ENCODE assay signal across 21 cellular contexts in the genomic region with DNA sequence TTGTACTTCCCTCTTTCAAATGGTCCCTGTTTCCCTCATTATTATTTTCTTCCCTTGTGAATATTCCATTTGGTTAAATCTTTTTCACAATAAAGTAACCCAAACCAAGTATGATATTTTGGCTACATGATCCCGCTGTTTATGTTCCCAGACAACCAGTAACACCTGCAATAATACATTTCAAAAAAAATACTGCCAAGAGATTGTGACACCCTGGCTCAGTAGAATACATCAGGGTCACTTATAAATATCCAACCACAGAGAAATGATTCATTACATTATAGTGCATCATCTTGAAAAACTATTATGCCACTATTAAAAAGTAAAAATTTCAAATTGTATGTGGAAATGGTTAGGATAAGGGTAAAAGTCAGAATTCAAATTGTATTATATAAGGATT. TPM values are rescaled to one million over a fixed set of nuclear protein-coding genes. Genes with fewer than 3 reads are reported as not detected.
DNase-seq lines count a peak whose midpoint lies in the region; ATAC-seq, FAIRE-seq and TF ChIP-seq lines count a peak whose summit lies in the region.
"Had no signal": no experiment of that assay in that cellular context is flagged by ENCODE, and none has a peak within 500 bp of the region (broad histone marks: within the 10 kb centered on the region; RNA-seq: fewer than 3 reads in every experiment).

No MANE protein-coding gene starts in this region.

- H3K9me3 ChIP-seq in gastrocnemius medialis = no peaks in the 10 kb centered on the region
- H3K9me3 ChIP-seq in kidney (ENCODE audit: control insufficient read depth in 1 of 2, low read length in 2 of 2) = no peaks in the 10 kb centered on the region
- H3K9me3 ChIP-seq: A549; BLaER1 treated with 17β-estradiol and CSF1 and Interleukin-3, amounts not matched to agents 10 nM and 100 nM; Caco-2 had no signal

- H3K36me3 ChIP-seq in gastrocnemius medialis (no peaks in the 10 kb centered on the region), kidney (ENCODE audit: control insufficient read depth in 1 of 2, insufficient read depth in 2 of 2, low read length in 2 of 2) (no peaks in the 10 kb centered on the region)
- H3K36me3 ChIP-seq: BLaER1 treated with 17β-estradiol and CSF1 and Interleukin-3, amounts not matched to agents 10 nM and 100 nM had no signal

- H3K27me3 ChIP-seq in gastrocnemius medialis = no peaks in the 10 kb centered on the region
- H3K27me3 ChIP-seq: BLaER1 treated with 17β-estradiol and CSF1 and Interleukin-3, amounts not matched to agents 10 nM and 100 nM had no signal

- TF ChIP-seq CTCF in gastrocnemius medialis (IDR thresholded peaks at IDR 0.05 in 4 of 5, conservative IDR thresholded peaks at IDR 0.05 in 1 of 5) (no peak), kidney (IDR thresholded peaks at IDR 0.05; ENCODE audit: borderline replicate concordance, extremely low read depth, insufficient read depth) (no peak)

- ATAC-seq in gastrocnemius medialis (peak; percentile 62 to 85), GM18520 (IDR thresholded peaks at IDR 0.05; ENCODE audit: unreplicated experiment) (no peak)
- ATAC-seq in activated naive CD8-positive, alpha-beta T cell treated with anti-CD3 and anti-CD28 coated beads, Interleukin-2, amount 50 U/mL, for 24 hours = no peak
- ATAC-seq: A549; CD8-positive, alpha-beta T cell had no signal

- no peak for FAIRE-seq in kidney (lab: Jason Lieb, UNC)
- FAIRE-seq: A549, D721Med, G401.6, GM12891 had no signal

- H3K27ac Mint-ChIP-seq in activated naive CD8-positive, alpha-beta T cell treated with anti-CD3 and anti-CD28 coated beads, Interleukin-2, amount 50 U/mL, for 24 hours = no peak overlapping the region
- H3K27ac Mint-ChIP-seq: B cell; CD4-positive, alpha-beta T cell; CD8-positive, alpha-beta T cell had no signal

- peak; percentile 35 for DNase-seq in LHCN-M2 (ENCODE audit: low read depth)
- DNase-seq in fibroblast of gingiva (ENCODE audit: low read depth) = peak; percentile 19
- no peak for DNase-seq in gastrocnemius medialis
- DNase-seq in kidney = no peak
- DNase-seq in activated naive CD8-positive, alpha-beta T cell treated with anti-CD3 and anti-CD28 coated beads, Interleukin-2, amount 50 U/mL, for 24 hours = no peak
- DNase-seq: AML-193; Caco-2; Calu3; CD4-positive, alpha-beta T cell; CD8-positive, alpha-beta T cell; DMS79 treated with DMSO at 0.1 percent for 48 hours; GF-D8 had no signal

- H3K9ac ChIP-seq in kidney (ENCODE audit: low read length in 2 of 2) = no peak overlapping the region
- H3K9ac ChIP-seq: BLaER1 treated with 17β-estradiol and CSF1 and Interleukin-3, amounts not matched to agents 10 nM and 100 nM had no signal

- intact Hi-C loops in gastrocnemius medialis (cut with DNase I; ENCODE audit: low total_unique reads) = no loop called here
- intact Hi-C loops in kidney (cut with DNase I) = no loop called here

- no peaks in the 10 kb centered on the region for H3K27me3 Mint-ChIP-seq in activated naive CD8-positive, alpha-beta T cell treated with anti-CD3 and anti-CD28 coated beads, Interleukin-2, amount 50 U/mL, for 24 hours

- no peak overlapping the region for H3K4me3 Mint-ChIP-seq in activated naive CD8-positive, alpha-beta T cell treated with anti-CD3 and anti-CD28 coated beads, Interleukin-2, amount 50 U/mL, for 24 hours
- H3K4me3 Mint-ChIP-seq: B cell; CD4-positive, alpha-beta T cell; CD8-positive, alpha-beta T cell had no signal

- H3K4me1 ChIP-seq in gastrocnemius medialis = no peaks in the 10 kb centered on the region
- no peaks in the 10 kb centered on the region for H3K4me1 ChIP-seq in kidney (ENCODE audit: control insufficient read depth in 1 of 2, insufficient read depth in 1 of 2, low read depth in 1 of 2, low read length in 2 of 2)
- H3K4me1 ChIP-seq: A549; BLaER1 treated with 17β-estradiol and CSF1 and Interleukin-3, amounts not matched to agents 10 nM and 100 nM had no signal

- H3K9me3 Mint-ChIP-seq in activated naive CD8-positive, alpha-beta T cell treated with anti-CD3 and anti-CD28 coated beads, Interleukin-2, amount 50 U/mL, for 24 hours = no peaks in the 10 kb centered on the region
- H3K9me3 Mint-ChIP-seq: CD4-positive, alpha-beta T cell; CD8-positive, alpha-beta T cell had no signal

- H3K4me3 ChIP-seq in gastrocnemius medialis (no peak overlapping the region), kidney (ENCODE audit: low read length in 2 of 2) (no peak overlapping the region)
- H3K4me3 ChIP-seq: A549; BLaER1 treated with 17β-estradiol and CSF1 and Interleukin-3, amounts not matched to agents 10 nM and 100 nM had no signal

- H3K27ac ChIP-seq in gastrocnemius medialis (peak overlapping the region in 3 of 4 donors; percentile 53 to 73 (median 54)), kidney (ENCODE audit: low read depth in 2 of 2, low read length in 2 of 2) (no peak overlapping the region)
- H3K27ac ChIP-seq: 22Rv1; A549; BLaER1 treated with 17β-estradiol and CSF1 and Interleukin-3, amounts not matched to agents 10 nM and 100 nM; C4-2B had no signal

- in situ Hi-C loops in gastrocnemius medialis (cut with MboI; ENCODE audit: low sequenced_read_pairs in 4 of 4) = no loop called here

- no peaks in the 10 kb centered on the region for H3K36me3 Mint-ChIP-seq in activated naive CD8-positive, alpha-beta T cell treated with anti-CD3 and anti-CD28 coated beads, Interleukin-2, amount 50 U/mL, for 24 hours (ENCODE audit: low read depth)
- H3K36me3 Mint-ChIP-seq: CD8-positive, alpha-beta T cell had no signal

- peaks cover 13% of the 10 kb centered on the region for H3K4me1 Mint-ChIP-seq in activated naive CD8-positive, alpha-beta T cell treated with anti-CD3 and anti-CD28 coated beads, Interleukin-2, amount 50 U/mL, for 24 hours
- H3K4me1 Mint-ChIP-seq: B cell had no signal

- TF ChIP-seq POLR2A in gastrocnemius medialis (IDR thresholded peaks at IDR 0.05) = no peak

RNA-seq across cellular contexts. Expression of a gene that starts 7.2 kb away (rescaled TPM):
- 38.7 and 39.9 TPM in 2 replicates for total RNA-seq in LHCN-M2 (2014; rRNA removed)
- 26.3 TPM for polyA plus RNA-seq in LHCN-M2 (2012)
- total RNA-seq in gastrocnemius medialis = 10 to 100 TPM in 3 of 4 donors, 1 to 10 TPM in 1; 9.4 to 45.4 (median 20.5) TPM
- 20.5 TPM for total RNA-seq in kidney
- polyA plus RNA-seq in kidney (ENCODE audit: insufficient read depth, low read depth, low replicate concordance) = 42.7 TPM

RNA-seq across cellular contexts. Expression of a gene that starts 26.7 kb away (rescaled TPM):
- total RNA-seq in LHCN-M2 (2014; rRNA removed) = 15.2 and 21.8 TPM in 2 replicates
- polyA plus RNA-seq in LHCN-M2 (2012) = 8.3 TPM
- total RNA-seq in gastrocnemius medialis = 1 to 10 TPM; 5.0 to 8.2 (median 6.2) TPM
- total RNA-seq in kidney = 28.9 TPM
- 6.5 TPM for polyA plus RNA-seq in kidney (ENCODE audit: insufficient read depth, low read depth, low replicate concordance)

RNA-seq across cellular contexts. Expression of a gene that starts 47.7 kb away (rescaled TPM):
- total RNA-seq in LHCN-M2 (2014; rRNA removed) (13.2 and 23.1 TPM in 2 replicates), gastrocnemius medialis (1 to 10 TPM; 1.8 to 4.7 (median 3.1) TPM), kidney (12.8 TPM)
- polyA plus RNA-seq in LHCN-M2 (2012) = 7.4 TPM
- 7.8 TPM for polyA plus RNA-seq in kidney (ENCODE audit: insufficient read depth, low read depth, low replicate concordance)

Comparison
In these comparisons a context has a peak if more than half of its experiments do, and no peak if none do; other contexts are left out.
1. DNase-seq: peak in LHCN-M2 (single experiment) and fibroblast of gingiva (single experiment); none in gastrocnemius medialis (0 of 2), kidney (single experiment) and activated naive CD8-positive, alpha-beta T cell treated with anti-CD3 and anti-CD28 coated beads, Interleukin-2, amount 50 U/mL, for 24 hours (single experiment).
2. ATAC-seq: peak in gastrocnemius medialis (2 of 2); none in GM18520 (single experiment) and activated naive CD8-positive, alpha-beta T cell treated with anti-CD3 and anti-CD28 coated beads, Interleukin-2, amount 50 U/mL, for 24 hours (single experiment).
3. H3K27ac ChIP-seq: peak in gastrocnemius medialis (3 of 4); none in kidney (0 of 2).